Comparison of ENCODE assay signal across 8 cellular contexts in the genomic region with DNA sequence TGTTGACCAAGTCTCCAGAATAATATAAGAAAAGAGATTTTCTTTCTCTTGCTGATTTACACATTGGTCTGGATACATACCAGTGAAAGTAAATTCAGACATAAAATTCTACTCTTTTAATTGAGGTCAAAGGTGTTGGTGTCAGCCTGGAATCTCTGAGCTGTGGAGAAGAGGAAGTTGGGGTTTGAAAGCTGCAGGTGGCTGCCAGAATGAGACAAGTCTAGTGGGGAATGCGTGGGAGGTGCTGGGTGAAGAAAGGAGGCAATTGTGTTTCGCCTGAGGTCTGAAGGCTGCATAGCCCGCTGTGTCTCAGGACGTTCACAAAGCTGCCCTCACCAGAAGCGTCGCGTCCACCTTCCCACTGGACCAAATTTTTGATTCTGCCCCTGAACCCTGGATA. TPM values are rescaled to one million over a fixed set of nuclear protein-coding genes. Genes with fewer than 3 reads are reported as not detected.
DNase-seq lines count a peak whose midpoint lies in the region; ATAC-seq and TF ChIP-seq lines count a peak whose summit lies in the region.

No MANE protein-coding gene starts in this region.

- H3K9me3 ChIP-seq in WERI-Rb-1 (ENCODE audit: severe bottlenecking) (no peaks in the 10 kb centered on the region), adrenal gland (replicated peaks in 1 of 3) (no peaks in the 10 kb centered on the region)

- TF ChIP-seq CTCF in WERI-Rb-1 (IDR thresholded peaks at IDR 0.05; ENCODE audit: low read depth, low read length) (no peak), adrenal gland (IDR thresholded peaks at IDR 0.05) (no peak)

- no peak for TF ChIP-seq POLR2A in adrenal gland (IDR thresholded peaks at IDR 0.05)

- WGBS in adrenal gland, 4 donors: 59 to 77% (median 67%) methylated on average over 3 to 7 of the region's 7 CpGs

- intact Hi-C loops in adrenal gland (cut with DNase I): no loop called here

- peak; percentile 72 for ATAC-seq in GM18499 (IDR thresholded peaks at IDR 0.05; ENCODE audit: insufficient read depth, unreplicated experiment)
- ATAC-seq in GM21619 (IDR thresholded peaks at IDR 0.05; ENCODE audit: unreplicated experiment): peak; percentile 80
- ATAC-seq in HG02970 (IDR thresholded peaks at IDR 0.05; ENCODE audit: low FRiP score, unreplicated experiment): no peak

- peak; percentile 61 to 70 for DNase-seq in Kasumi-1 (lab: John Stamatoyannopoulos, UW)
- DNase-seq in iPS-NIHi7 (ENCODE audit: extremely low spot score): peak; percentile 29
- no peak for DNase-seq in DMS53 treated with DMSO at 0.1 percent for 48 hours (lab: John Stamatoyannopoulos, UW; ENCODE audit: unreplicated experiment)
- no peak for DNase-seq in WERI-Rb-1
- DNase-seq in adrenal gland: no peak

- H3K36me3 ChIP-seq in WERI-Rb-1 (no peaks in the 10 kb centered on the region), adrenal gland (replicated peaks in 1 of 2) (no peaks in the 10 kb centered on the region)

- H3K4me1 ChIP-seq in adrenal gland (replicated peaks in 1 of 2): no peaks in the 10 kb centered on the region

- no peak overlapping the region for H3K27ac ChIP-seq in WERI-Rb-1
- H3K27ac ChIP-seq in adrenal gland: no peak overlapping the region

- H3K4me3 ChIP-seq in WERI-Rb-1 (ENCODE audit: low read depth, low read length): no peak overlapping the region
- no peak overlapping the region for H3K4me3 ChIP-seq in adrenal gland

- H3K27me3 ChIP-seq in WERI-Rb-1 (ENCODE audit: insufficient read depth, low read depth, severe bottlenecking) (peaks cover 2% of the 10 kb centered on the region), adrenal gland (peaks cover 4% of the 10 kb centered on the region)

RNA-seq across cellular contexts. Expression of gene PHEX, which starts 31.2 kb away (rescaled TPM):
- total RNA-seq in adrenal gland: under 1 TPM in 7 of 8 donors, not detected in 1; 0.07 to 0.28 (median 0.10) TPM
- polyA plus RNA-seq in adrenal gland: under 1 TPM; 0.07 to 0.18 (median 0.08) TPM

Comparison
In these comparisons a context has a peak if more than half of its experiments do, and no peak if none do; other contexts are left out.
1. DNase-seq: peak in Kasumi-1 (2 of 2) and iPS-NIHi7 (single experiment); none in DMS53 treated with DMSO at 0.1 percent for 48 hours (single experiment), WERI-Rb-1 (single experiment) and adrenal gland (0 of 7).